In genomic region chr2:237799060-237799428, GRCh38 we compare ENCODE assay signal across 6 cellular contexts.
"Had no signal": no experiment of that assay in that cellular context is flagged by ENCODE, and none has a peak within 500 bp of the region (broad histone marks: within the 10 kb centered on the region; RNA-seq: fewer than 3 reads in every experiment).

No MANE protein-coding gene starts in this region.

- H3K27ac ChIP-seq: HL-60 had no signal

- H3K4me3 Mint-ChIP-seq: IgD-negative memory B cell had no signal

- H3K9me3 Mint-ChIP-seq: IgD-negative memory B cell had no signal

- DNase-seq: GOT3, HCEC 1CT, KBM-7 had no signal

- ATAC-seq: HepG2 had no signal
